Comparison of ENCODE assay signal across 1 cellular context in the genomic region with DNA sequence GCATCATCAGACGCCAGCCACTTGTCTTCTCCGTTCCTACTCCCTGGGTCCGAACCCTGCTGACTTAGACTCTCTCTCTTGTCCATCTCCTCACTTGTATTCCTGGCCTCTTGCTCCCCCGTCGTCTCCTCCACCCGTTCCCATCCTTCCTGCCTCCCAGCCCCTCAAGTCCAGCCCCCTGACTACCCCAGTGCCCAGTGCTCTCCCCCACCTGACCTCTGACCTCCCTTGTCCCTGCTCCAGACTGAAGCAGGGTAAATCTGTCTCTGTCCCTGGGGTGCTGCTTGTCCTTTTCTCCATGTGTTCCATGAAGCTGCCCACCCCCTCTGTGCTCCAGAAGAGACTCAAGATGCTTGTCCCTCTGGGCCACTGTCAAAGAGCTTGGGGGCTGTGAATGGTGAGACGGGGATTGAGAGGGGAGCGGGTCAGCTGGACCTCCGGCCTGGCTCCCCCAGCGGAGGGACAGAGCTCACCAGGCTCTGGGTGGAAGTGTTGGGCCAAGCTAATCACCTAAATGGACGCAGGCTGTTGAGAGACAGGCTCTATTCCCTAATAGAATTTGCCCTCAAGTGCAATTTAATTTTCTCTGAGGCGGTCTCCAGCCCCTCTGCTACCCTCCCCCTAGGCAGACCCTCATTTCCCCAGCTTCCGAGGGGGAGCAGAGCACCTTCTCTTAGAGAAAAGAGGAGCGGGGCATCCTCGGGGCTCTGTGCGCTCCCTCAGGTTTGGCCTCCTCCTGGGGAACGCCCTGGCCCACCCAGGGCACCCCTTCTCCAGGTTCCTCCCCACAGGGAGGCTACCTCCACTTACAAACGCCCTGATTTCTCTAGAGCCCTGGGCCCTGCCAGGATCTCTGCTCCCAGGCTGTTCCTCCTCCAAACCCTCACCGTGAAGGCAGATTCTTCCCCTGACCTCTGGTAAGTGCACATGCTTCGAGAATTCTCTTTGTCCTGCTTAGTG.
TF ChIP-seq lines count a peak whose summit lies in the region.

No MANE protein-coding gene starts in this region.

TF ChIP-seq in H1, 55 proteins besides CTCF, POLR2A, EP300 and RAD21:
- no peak for TF ChIP-seq RBBP5 (IDR thresholded peaks at IDR 0.05; ENCODE audit: borderline replicate concordance, low read depth, low read length)
- TF ChIP-seq CHD1 (IDR thresholded peaks at IDR 0.05; ENCODE audit: low read depth, low read length): no peak
- TF ChIP-seq CTBP2 (IDR thresholded peaks at IDR 0.05; ENCODE audit: borderline replicate concordance, insufficient read depth, insufficient read length, low read length): no peak
- TF ChIP-seq HDAC6 (IDR thresholded peaks at IDR 0.05; ENCODE audit: low read depth, low read length): no peak
- no peak for TF ChIP-seq RFX5 (IDR thresholded peaks at IDR 0.05; ENCODE audit: borderline replicate concordance, low read depth, low read length)
- TF ChIP-seq KDM1A (IDR thresholded peaks at IDR 0.05; ENCODE audit: borderline replicate concordance, low read length): no peak
- TF ChIP-seq JUN (IDR thresholded peaks at IDR 0.05; ENCODE audit: low read depth, low read length): no peak
- no peak for TF ChIP-seq BACH1 (IDR thresholded peaks at IDR 0.05; ENCODE audit: low read length)
- no peak for TF ChIP-seq CBX5 (IDR thresholded peaks at IDR 0.05; ENCODE audit: low read depth, low read length)
- TF ChIP-seq EZH2 (IDR thresholded peaks at IDR 0.05; ENCODE audit: low read depth, low read length, severe bottlenecking): no peak
- no peak for TF ChIP-seq GABPA (IDR thresholded peaks at IDR 0.05; ENCODE audit: borderline replicate concordance, insufficient read depth, low read length)
- TF ChIP-seq SUZ12 (IDR thresholded peaks at IDR 0.05; ENCODE audit: low read length): no peak
- TF ChIP-seq SP1 (IDR thresholded peaks at IDR 0.05; ENCODE audit: low read depth, low read length): no peak
- no peak for TF ChIP-seq MAFK (IDR thresholded peaks at IDR 0.05; ENCODE audit: low read depth, low read length)
- TF ChIP-seq YY1 (IDR thresholded peaks at IDR 0.05; ENCODE audit: low read depth, low read length): no peak
- TF ChIP-seq SIN3A (conservative IDR thresholded peaks at IDR 0.05 in 1 of 2, IDR thresholded peaks at IDR 0.05 in 1 of 2; ENCODE audit: low read depth in 1 of 2, low read length in 2 of 2): no peak
- TF ChIP-seq, protein P1, sequence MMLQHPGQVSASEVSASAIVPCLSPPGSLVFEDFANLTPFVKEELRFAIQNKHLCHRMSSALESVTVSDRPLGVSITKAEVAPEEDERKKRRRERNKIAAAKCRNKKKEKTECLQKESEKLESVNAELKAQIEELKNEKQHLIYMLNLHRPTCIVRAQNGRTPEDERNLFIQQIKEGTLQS (IDR thresholded peaks at IDR 0.05; ENCODE audit: insufficient read depth, low read depth, low read length): no peak
- TF ChIP-seq CREB1 (IDR thresholded peaks at IDR 0.05): no peak
- TF ChIP-seq SAP30 (IDR thresholded peaks at IDR 0.05; ENCODE audit: insufficient read depth, insufficient replicate concordance, low read length): no peak
- no peak for TF ChIP-seq SP4 (IDR thresholded peaks at IDR 0.05; ENCODE audit: low read length)
